In the genomic region with DNA sequence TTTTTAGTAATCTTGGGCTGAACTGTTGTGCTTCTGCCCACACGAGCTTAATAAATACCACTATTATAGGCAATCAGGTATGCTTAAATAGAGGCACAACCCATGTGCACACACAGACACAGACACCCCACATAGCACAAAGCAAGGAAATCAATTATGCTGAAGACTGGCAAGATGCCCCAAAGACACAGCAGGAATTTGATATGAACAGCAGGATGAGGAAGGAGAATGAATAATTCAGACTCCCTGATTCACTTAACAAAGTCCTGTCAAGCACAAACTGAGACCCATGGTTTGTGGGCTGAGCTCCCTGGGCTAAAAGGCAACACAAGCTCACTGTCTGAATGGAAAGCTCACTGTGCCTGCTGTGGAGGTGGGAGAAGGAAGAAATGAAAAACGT, we compare ENCODE assay signal across 1 cellular context.
TF ChIP-seq lines count a peak whose summit lies in the region.

No MANE protein-coding gene starts in this region.

TF ChIP-seq in IMR-90, 13 proteins besides CTCF, POLR2A, EP300 and RAD21:
- TF ChIP-seq CEBPB (IDR thresholded peaks at IDR 0.05; ENCODE audit: low read depth, low read length) (no peak), MXI1 (IDR thresholded peaks at IDR 0.05; ENCODE audit: borderline replicate concordance, low read depth, low read length) (no peak), NFE2L2 (IDR thresholded peaks at IDR 0.05; ENCODE audit: low read depth, low read length) (no peak), CHD1 (IDR thresholded peaks at IDR 0.05; ENCODE audit: low read depth, low read length) (no peak)
